ENCODE assay signal across 9 cellular contexts in the genomic region with DNA sequence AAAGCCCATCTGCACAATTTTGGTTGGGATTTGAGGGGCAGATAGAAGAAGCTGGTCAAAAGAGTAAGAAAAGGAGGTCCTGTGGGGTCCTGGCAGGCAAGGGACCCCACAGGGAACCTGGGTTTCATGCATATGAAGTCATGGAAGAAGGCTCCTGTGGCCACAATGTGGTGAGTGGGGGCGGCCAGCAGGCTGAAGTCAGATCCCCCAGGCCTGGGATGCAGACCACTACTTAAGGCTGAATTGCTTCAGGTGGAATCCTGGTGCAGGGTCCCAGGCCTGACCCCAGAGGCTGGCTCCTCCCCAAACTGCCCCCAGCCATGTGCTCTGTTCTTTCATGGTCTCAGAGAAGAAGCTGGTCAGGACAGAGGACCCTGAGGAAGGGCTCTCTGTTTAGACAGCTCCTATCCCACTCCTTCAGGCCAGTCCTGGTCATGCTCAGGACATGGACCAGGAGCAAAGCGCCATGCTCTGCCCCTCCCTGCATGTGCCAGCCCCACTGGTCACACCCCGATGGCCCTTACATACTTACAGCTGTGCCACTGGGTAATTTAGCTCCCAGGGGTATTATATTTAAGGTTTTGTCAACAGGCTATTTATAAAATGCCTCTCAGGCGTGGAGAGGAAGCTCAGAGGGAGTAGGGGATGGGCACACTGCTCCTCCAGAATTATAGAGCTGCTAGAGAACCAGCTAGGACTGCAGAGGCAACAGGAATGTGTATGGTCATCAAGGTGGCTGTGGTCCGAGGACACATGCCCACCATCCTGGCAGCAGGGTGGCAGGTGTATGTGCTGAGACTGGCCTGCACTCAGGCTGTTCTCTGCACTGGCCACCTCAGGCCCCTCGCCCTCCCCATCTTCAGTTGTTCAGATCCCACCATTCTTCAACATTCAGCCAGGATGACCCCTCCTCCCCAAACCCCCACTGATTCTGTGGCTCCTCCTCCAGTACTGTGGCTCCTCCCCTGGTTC. TPM values are rescaled to one million over a fixed set of nuclear protein-coding genes. Genes with fewer than 3 reads are reported as not detected.
DNase-seq lines count a peak whose midpoint lies in the region; ATAC-seq, FAIRE-seq and TF ChIP-seq lines count a peak whose summit lies in the region.
"Had no signal": no experiment of that assay in that cellular context is flagged by ENCODE, and none has a peak within 500 bp of the region (broad histone marks: within the 10 kb centered on the region; RNA-seq: fewer than 3 reads in every experiment).

No MANE protein-coding gene starts in this region.

- intact Hi-C loops in left cardiac atrium (cut with DNase I): loop anchor here in 1 of 2 donors (10.0 kb wide), 2 partner anchors 160 to 510 kb away; no protein-coding TSS in a partner anchor
- intact Hi-C loops in adrenal gland (cut with DNase I): loop anchor here in 1 of 2 donors (10.0 kb wide), 2 partner anchors 380 to 820 kb away; no protein-coding TSS in a partner anchor
- intact Hi-C loops in CD8-positive, alpha-beta T cell (cut with DNase I, micrococcal nuclease): loop anchor here in 1 of 2 experiments (10.0 kb wide), 1 partner anchor 820 kb away; no protein-coding TSS in a partner anchor

- H3K36me3 ChIP-seq in adrenal gland (replicated peaks in 1 of 2): no peaks in the 10 kb centered on the region
- no peaks in the 10 kb centered on the region for H3K36me3 ChIP-seq in CD8-positive, alpha-beta T cell (ENCODE audit: insufficient read depth, low read length)
- H3K36me3 ChIP-seq: colonic mucosa had no signal

- H3K4me1 ChIP-seq in adrenal gland (replicated peaks in 1 of 2): peaks cover 0 to 10% of the 10 kb centered on the region in 2 donors
- H3K4me1 ChIP-seq in CD8-positive, alpha-beta T cell (ENCODE audit: insufficient read depth, low read length): peaks cover 10% of the 10 kb centered on the region
- H3K4me1 ChIP-seq: colonic mucosa had no signal

- H3K27ac Mint-ChIP-seq in memory B cell: peak overlapping the region; percentile 91
- H3K27ac Mint-ChIP-seq in CD8-positive, alpha-beta T cell: no peak overlapping the region

- H3K36me3 Mint-ChIP-seq in memory B cell: peaks cover 4% of the 10 kb centered on the region
- no peaks in the 10 kb centered on the region for H3K36me3 Mint-ChIP-seq in CD8-positive, alpha-beta T cell

- H3K4me3 ChIP-seq in adrenal gland: no peak overlapping the region
- H3K4me3 ChIP-seq in CD8-positive, alpha-beta T cell (ENCODE audit: low read depth, low read length): no peak overlapping the region
- H3K4me3 ChIP-seq: colonic mucosa had no signal

- peak; percentile 21 for FAIRE-seq in GM12892 (lab: Jason Lieb, UNC)

- peaks cover 79% of the 10 kb centered on the region for H3K4me1 Mint-ChIP-seq in memory B cell
- peaks cover 10% of the 10 kb centered on the region for H3K4me1 Mint-ChIP-seq in CD8-positive, alpha-beta T cell (ENCODE audit: low read depth)

- TF ChIP-seq POLR2A in GM12892 (IDR thresholded peaks at IDR 0.05; ENCODE audit: low read depth, low read length) (no peak), adrenal gland (IDR thresholded peaks at IDR 0.05) (no peak)

- H3K9me3 ChIP-seq in adrenal gland (replicated peaks in 1 of 3): no peaks in the 10 kb centered on the region
- H3K9me3 ChIP-seq in CD8-positive, alpha-beta T cell (ENCODE audit: low read length): no peaks in the 10 kb centered on the region
- H3K9me3 ChIP-seq: colonic mucosa had no signal

- 84 to 94% (median 89%) methylated on average over 6 of the region's 6 CpGs for WGBS in adrenal gland, 4 donors

- H3K27me3 Mint-ChIP-seq in memory B cell: no peaks in the 10 kb centered on the region
- peaks cover 2% of the 10 kb centered on the region for H3K27me3 Mint-ChIP-seq in CD8-positive, alpha-beta T cell (ENCODE audit: low read depth)

- no peak for DNase-seq in GM12892 (ENCODE audit: insufficient read length)
- peak; percentile 61 for DNase-seq in NCI-H345 treated with DMSO at 0.1 percent for 48 hours (lab: John Stamatoyannopoulos, UW; ENCODE audit: unreplicated experiment)
- DNase-seq in memory B cell (ENCODE audit: low spot score in 2 of 2): peak; percentile 38 to 55
- DNase-seq in left cardiac atrium: no peak
- DNase-seq in adrenal gland: no peak
- no peak for DNase-seq in CD8-positive, alpha-beta T cell
- DNase-seq: colonic mucosa, NCI-H1048 had no signal

- no peaks in the 10 kb centered on the region for H3K27me3 ChIP-seq in adrenal gland
- no peaks in the 10 kb centered on the region for H3K27me3 ChIP-seq in CD8-positive, alpha-beta T cell (ENCODE audit: insufficient read depth, low read length)
- H3K27me3 ChIP-seq: colonic mucosa had no signal

- peaks cover 6% of the 10 kb centered on the region for H3K9me3 Mint-ChIP-seq in memory B cell
- no peaks in the 10 kb centered on the region for H3K9me3 Mint-ChIP-seq in CD8-positive, alpha-beta T cell

- peak overlapping the region; percentile 78 for H3K4me3 Mint-ChIP-seq in memory B cell
- H3K4me3 Mint-ChIP-seq in CD8-positive, alpha-beta T cell: no peak overlapping the region

- TF ChIP-seq CTCF in adrenal gland (IDR thresholded peaks at IDR 0.05): no peak
- no peak for TF ChIP-seq CTCF in CD8-positive, alpha-beta T cell (IDR thresholded peaks at IDR 0.05)

- CTCF ChIA-PET in CD8-positive, alpha-beta T cell (lab: Charles Lee): no interaction called here

- H3K27ac ChIP-seq in adrenal gland: no peak overlapping the region
- no peak overlapping the region for H3K27ac ChIP-seq in CD8-positive, alpha-beta T cell (ENCODE audit: low read depth, low read length)
- H3K27ac ChIP-seq: colonic mucosa had no signal

- ATAC-seq in GM21723 (IDR thresholded peaks at IDR 0.05; ENCODE audit: unreplicated experiment): peak; percentile 29
- ATAC-seq in memory B cell (ENCODE audit: low read depth): peak; percentile 72
- no peak for ATAC-seq in left cardiac atrium
- no peak for ATAC-seq in CD8-positive, alpha-beta T cell

- POLR2A ChIA-PET in CD8-positive, alpha-beta T cell (lab: Charles Lee): no interaction called here

RNA-seq across cellular contexts. Expression of a gene that starts 33.3 kb away (rescaled TPM):
- polyA plus RNA-seq in GM12892 (2012; ENCODE audit: missing spikeins): 42.4 TPM
- total RNA-seq in left cardiac atrium: 10 to 100 TPM; 27.9 to 28.2 TPM
- total RNA-seq in adrenal gland: 10 to 100 TPM; 31.9 to 90.1 (median 53.7) TPM
- 10 to 100 TPM; 16.7 to 62.6 (median 21.2) TPM for polyA plus RNA-seq in adrenal gland
- total RNA-seq in CD8-positive, alpha-beta T cell: 10 to 100 TPM; 12.4 to 13.0 TPM

Comparison
In these comparisons a context has a peak if more than half of its experiments do, and no peak if none do; other contexts are left out.
1. DNase-seq: peak in NCI-H345 treated with DMSO at 0.1 percent for 48 hours (single experiment) and memory B cell (2 of 2); none in GM12892 (single experiment), left cardiac atrium (single experiment), adrenal gland (0 of 7) and CD8-positive, alpha-beta T cell (0 of 7).
2. ATAC-seq: peak in GM21723 (single experiment) and memory B cell (single experiment); none in left cardiac atrium (0 of 2) and CD8-positive, alpha-beta T cell (single experiment).